ENCODE assay signal across 10 cellular contexts in genomic region chr7:18119985-18120384, GRCh38.
A peak's percentile ranks its signal among the peaks of the same experiment; 100 is the strongest.
DNase-seq lines count a peak whose midpoint lies in the region; ATAC-seq, FAIRE-seq and TF ChIP-seq lines count a peak whose summit lies in the region.
"Had no signal": no experiment of that assay in that cellular context is flagged by ENCODE, and none has a peak within 500 bp of the region (broad histone marks: within the 10 kb centered on the region; RNA-seq: fewer than 3 reads in every experiment).

No MANE protein-coding gene starts in this region.

- no peak overlapping the region for H3K4me3 Mint-ChIP-seq in astrocyte (ENCODE audit: unreplicated experiment)
- H3K4me3 Mint-ChIP-seq in activated naive CD8-positive, alpha-beta T cell treated with anti-CD3 and anti-CD28 coated beads for 36 hours: no peak overlapping the region

- no peak for ATAC-seq in GM21447 (IDR thresholded peaks at IDR 0.05; ENCODE audit: unreplicated experiment)

- H3K9me3 Mint-ChIP-seq in astrocyte (ENCODE audit: unreplicated experiment): no peaks in the 10 kb centered on the region
- no peaks in the 10 kb centered on the region for H3K9me3 Mint-ChIP-seq in activated naive CD8-positive, alpha-beta T cell treated with anti-CD3 and anti-CD28 coated beads for 36 hours

- no peak overlapping the region for H3K9ac ChIP-seq in astrocyte (ENCODE audit: low read length)

- H3K4me2 ChIP-seq in astrocyte (ENCODE audit: low read length): no peak overlapping the region

- no peak overlapping the region for H2AFZ ChIP-seq in astrocyte (ENCODE audit: low read depth, low read length)

- no peaks in the 10 kb centered on the region for H3K36me3 Mint-ChIP-seq in astrocyte (ENCODE audit: low read depth, unreplicated experiment)
- H3K36me3 Mint-ChIP-seq in activated naive CD8-positive, alpha-beta T cell treated with anti-CD3 and anti-CD28 coated beads for 36 hours: no peaks in the 10 kb centered on the region

- in situ Hi-C loops in G401 (cut with HindIII; ENCODE audit: low sequenced_read_pairs): no loop called here

- no peaks in the 10 kb centered on the region for H3K4me1 ChIP-seq in astrocyte (ENCODE audit: insufficient read depth, low read length)
- H3K4me1 ChIP-seq: uterus had no signal

- peak; percentile 62 for DNase-seq in COR-L47 (lab: John Stamatoyannopoulos, UW)
- DNase-seq in HK-2 (ENCODE audit: unreplicated experiment): peak; percentile 2
- no peak for DNase-seq in astrocyte (ENCODE audit: low read depth)
- peak; percentile 11 for DNase-seq in iris pigment epithelial cell (ENCODE audit: low read depth)
- DNase-seq in activated naive CD8-positive, alpha-beta T cell treated with anti-CD3 and anti-CD28 coated beads for 36 hours: no peak
- DNase-seq in activated gamma-delta T cell (lab: John Stamatoyannopoulos, UW): no peak
- no peak for DNase-seq in G401 (ENCODE audit: low spot score)
- DNase-seq: NCI-H2227 treated with DMSO at 0.1 percent for 48 hours, uterus had no signal

- no peak for FAIRE-seq in astrocyte (lab: Jason Lieb, UNC)

- no peak overlapping the region for H3K27ac Mint-ChIP-seq in astrocyte (ENCODE audit: unreplicated experiment)
- no peak overlapping the region for H3K27ac Mint-ChIP-seq in activated naive CD8-positive, alpha-beta T cell treated with anti-CD3 and anti-CD28 coated beads for 36 hours

- no peak overlapping the region for H3K4me3 ChIP-seq in astrocyte (ENCODE audit: insufficient read depth, low read depth, low read length)
- H3K4me3 ChIP-seq: uterus had no signal

- no peaks in the 10 kb centered on the region for H3K36me3 ChIP-seq in astrocyte (ENCODE audit: insufficient read depth, low read length)
- H3K36me3 ChIP-seq: uterus had no signal

- H3K79me2 ChIP-seq in astrocyte (ENCODE audit: insufficient read depth, low read length): no peaks in the 10 kb centered on the region

- no peaks in the 10 kb centered on the region for H3K9me3 ChIP-seq in astrocyte (ENCODE audit: insufficient read depth, low read depth, low read length)
- H3K9me3 ChIP-seq: uterus had no signal

- TF ChIP-seq CTCF in astrocyte (IDR thresholded peaks at IDR 0.05; ENCODE audit: insufficient read depth, low read depth, low read length): peak; percentile 43

- H3K4me1 Mint-ChIP-seq in astrocyte (ENCODE audit: low read depth, unreplicated experiment): peaks cover 23% of the 10 kb centered on the region
- H3K4me1 Mint-ChIP-seq in activated naive CD8-positive, alpha-beta T cell treated with anti-CD3 and anti-CD28 coated beads for 36 hours: no peaks in the 10 kb centered on the region

- no peaks in the 10 kb centered on the region for H3K27me3 ChIP-seq in astrocyte (ENCODE audit: insufficient read depth, low read length)
- H3K27me3 ChIP-seq: uterus had no signal

- no peaks in the 10 kb centered on the region for H3K27me3 Mint-ChIP-seq in astrocyte (ENCODE audit: low read depth, unreplicated experiment)
- H3K27me3 Mint-ChIP-seq in activated naive CD8-positive, alpha-beta T cell treated with anti-CD3 and anti-CD28 coated beads for 36 hours: no peaks in the 10 kb centered on the region

- H4K20me1 ChIP-seq in astrocyte (ENCODE audit: insufficient read depth, low read length): no peaks in the 10 kb centered on the region

- no peak overlapping the region for H3K27ac ChIP-seq in astrocyte (ENCODE audit: low read depth, low read length)
- H3K27ac ChIP-seq: uterus had no signal

Comparison
In these comparisons a context has a peak if more than half of its experiments do, and no peak if none do; other contexts are left out.
1. DNase-seq: peak in COR-L47 (single experiment), HK-2 (single experiment) and iris pigment epithelial cell (single experiment); none in astrocyte (single experiment), activated naive CD8-positive, alpha-beta T cell treated with anti-CD3 and anti-CD28 coated beads for 36 hours (single experiment), activated gamma-delta T cell (single experiment) and G401 (single experiment).